In the genomic region with DNA sequence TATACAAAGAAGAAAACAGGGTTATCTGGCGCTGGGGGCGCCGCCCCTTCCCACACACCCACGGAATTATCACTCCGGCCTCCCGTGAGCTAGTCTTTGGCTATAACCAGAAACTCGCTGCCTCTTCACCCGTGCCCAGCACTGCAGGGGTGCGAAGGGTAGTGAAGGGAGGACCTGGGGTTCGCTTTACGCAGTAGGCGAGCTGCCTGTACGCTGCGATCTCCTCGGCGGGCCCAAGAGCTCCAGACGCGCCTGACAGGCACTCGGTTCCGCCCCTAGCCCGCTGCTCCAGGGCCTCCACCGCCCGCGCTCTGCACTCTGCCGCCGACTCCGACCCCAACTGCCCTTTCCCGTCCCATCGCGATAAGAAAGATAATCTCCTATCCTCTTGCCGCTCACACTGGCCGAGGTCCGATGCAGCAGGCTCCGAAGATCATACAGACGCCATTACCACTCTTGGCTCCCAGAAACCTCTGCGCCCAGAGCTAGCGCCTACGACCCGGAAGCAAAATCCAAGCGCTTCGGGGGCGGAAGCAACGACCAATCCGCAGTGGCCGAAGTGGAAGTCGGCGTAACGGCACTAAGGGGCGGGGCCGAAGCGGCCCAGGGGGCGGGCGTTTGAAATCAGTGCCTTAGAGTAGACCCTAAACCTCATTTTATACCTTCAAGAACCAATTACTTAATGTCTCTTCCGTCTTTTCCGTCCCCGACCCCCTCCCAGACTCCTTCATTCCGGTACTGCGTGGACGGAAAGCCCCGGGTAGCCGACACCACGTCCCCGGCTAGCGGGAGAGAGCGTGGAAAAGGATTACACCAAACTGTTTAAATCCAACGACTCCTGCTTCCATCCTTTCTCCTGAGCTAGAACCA, we compare ENCODE assay signal across 8 cellular contexts. TPM values are rescaled to one million over a fixed set of nuclear protein-coding genes. Genes with fewer than 3 reads are reported as not detected.
DNase-seq lines count a peak whose midpoint lies in the region; ATAC-seq, FAIRE-seq and TF ChIP-seq lines count a peak whose summit lies in the region.

A gene (minus strand): TSS at position 458 of the 870 bp plus-strand sequence. CDS start 1,371 bp downstream, outside the sequence.
A gene (plus strand): TSS at position 611 of the 870 bp plus-strand sequence. CDS start 23,664 bp downstream, outside the sequence.

- H3K79me1 ChIP-seq in H1 (ENCODE audit: low read depth, low read length), result no peaks in the 10 kb centered on the region; the same call in 1 of the 2 replicates

- peak within 1 kb of the TSS; percentile 80 for H3K27ac ChIP-seq in H1 (ENCODE audit: low read depth, low read length)

- H3K4me2 ChIP-seq in H1 (ENCODE audit: insufficient read depth in 1 of 2, low read depth in 2 of 2, low read length in 2 of 2), result peak within 1 kb of the TSS; percentile 62 to 65

- peak within 1 kb of the TSS; percentile 94 for H3K27ac Mint-ChIP-seq in memory B cell

- H2BK20ac ChIP-seq in H1 (ENCODE audit: low read length), result no peak within 1 kb of the TSS

- peaks cover 9 to 36% (median 17%) of the 10 kb centered on the region in 4 experiments for H3K36me3 ChIP-seq in H1 (ENCODE audit: control insufficient read depth in 2 of 4, insufficient read depth in 4 of 4, low read length in 3 of 4)

- CTCF ChIA-PET in H1 (lab: Charles Lee; ENCODE audit: partially characterized antibody), result interaction anchor here (0.6 to 1.6 kb wide), 6 partner anchors 9 to 350 kb away, joined by 3 to 4 read pairs (median 4); no protein-coding TSS in a partner anchor

- H3K4me3 ChIP-seq in H1 (ENCODE audit: extremely low read depth in 1 of 4, insufficient read depth in 2 of 4, low read depth in 3 of 4, low read length in 4 of 4), result peak within 1 kb of the TSS; percentile 72 to 99 (median 88)

- peak within 1 kb of the TSS; percentile 81; the same call in 1 of the 2 replicates for H3K18ac ChIP-seq in H1 (ENCODE audit: extremely low read depth, low read length)

- H3K23ac ChIP-seq in H1 (ENCODE audit: insufficient read length), result no peak within 1 kb of the TSS

- peak within 1 kb of the TSS; percentile 79 to 87 (median 84) for H3K9ac ChIP-seq in H1 (replicated peaks in 1 of 4; ENCODE audit: extremely low read depth in 1 of 4, low read depth in 3 of 4, low read length in 3 of 4)

- peaks cover 4% of the 10 kb centered on the region for H3K9me3 Mint-ChIP-seq in memory B cell

- H2AFZ ChIP-seq in H1 (ENCODE audit: low read length), result peak within 1 kb of the TSS; percentile 81

- no peak for TF ChIP-seq EP300 in H1 (IDR thresholded peaks at IDR 0.05; ENCODE audit: borderline replicate concordance in 1 of 2, low read depth in 2 of 2, low read length in 2 of 2)

- H2BK12ac ChIP-seq in H1 (ENCODE audit: low read depth, low read length), result no peak within 1 kb of the TSS

- no peak within 1 kb of the TSS for H3K4ac ChIP-seq in H1 (replicated peaks; ENCODE audit: insufficient read length, low read depth, low read length)

- WGBS in H1 (ENCODE audit: extremely low coverage in 1 of 2, insufficient coverage in 1 of 2, insufficient read length in 1 of 2, insufficient replicate concordance in 2 of 2, low coverage in 1 of 2, low lambda C conversion rate in 2 of 2, missing lambda C conversion rate in 1 of 2), 2 experiments, result 1% methylated on average over 57 of the region's 66 CpGs; no CpG with 5 or more reads in 1 of the 2 experiments

- no peak within 1 kb of the TSS for H2BK15ac ChIP-seq in H1 (ENCODE audit: low read length)

- H2BK120ac ChIP-seq in H1 (replicated peaks; ENCODE audit: low read depth, low read length), result no peak within 1 kb of the TSS

- H3K27me3 Mint-ChIP-seq in memory B cell, result no peaks in the 10 kb centered on the region

- DNase-seq in COR-L47 (lab: John Stamatoyannopoulos, UW) (peak; percentile 94), HT1080 (ENCODE audit: low read depth) (peak; percentile 91), NOMO-1 (lab: John Stamatoyannopoulos, UW; ENCODE audit: unreplicated experiment in 2 of 2) (peak; percentile 94 to 95), H1 (ENCODE audit: low read depth in 1 of 2, low spot score in 2 of 2) (peak; percentile 64 to 93), memory B cell (ENCODE audit: low spot score in 2 of 2) (peak; percentile 86 to 91)
- DNase-seq in activated CD8-positive, alpha-beta memory T cell treated with anti-CD3 and anti-CD28 coated beads for 48 hours (ENCODE audit: low read depth in 2 of 3, low spot score in 2 of 3), result peak; percentile 73 to 82 (median 80)
- peak; percentile 92 for DNase-seq in stimulated activated CD8-positive, alpha-beta memory T cell treated with anti-CD3 and anti-CD28 coated beads, Interleukin-12 subunit alpha, Interleukin-12 subunit beta, amount 100 ng/mL, for 1 hour (ENCODE audit: low read depth)

- TF ChIP-seq POLR2A in H1 (IDR thresholded peaks at IDR 0.05; ENCODE audit: control extremely low read depth in 1 of 2, low read depth in 2 of 2, low read length in 2 of 2), result peak; percentile 56 to 91

- H3K23me2 ChIP-seq in H1 (ENCODE audit: low read depth, low read length), result no peaks in the 10 kb centered on the region; the same call in 1 of the 2 replicates

- H3K4me1 ChIP-seq in H1 (replicated peaks in 1 of 4; ENCODE audit: control insufficient read depth in 3 of 4, insufficient read depth in 4 of 4, low read length in 3 of 4), result peaks cover 0 to 2% (median 0%) of the 10 kb centered on the region in 4 experiments; a peak in 2 of 7 replicates

- H3K79me2 ChIP-seq in H1 (ENCODE audit: control insufficient read depth in 1 of 2, insufficient read depth in 2 of 2, low read length in 2 of 2), result peaks cover 0 to 12% of the 10 kb centered on the region in 2 experiments; a peak in 2 of 4 replicates

- peak within 1 kb of the TSS; percentile 90 for H4K5ac ChIP-seq in H1 (ENCODE audit: insufficient read length, low read depth, low read length)

- H4K20me1 ChIP-seq in H1 (replicated peaks in 1 of 2; ENCODE audit: control insufficient read depth in 1 of 2, insufficient read depth in 2 of 2, low read length in 2 of 2), result no peaks in the 10 kb centered on the region

- TF ChIP-seq CTCF in H1 (IDR thresholded peaks at IDR 0.05; ENCODE audit: control extremely low read depth in 1 of 3, insufficient read depth in 1 of 3, low read depth in 1 of 3, low read length in 3 of 3), result no peak

- peaks cover 13% of the 10 kb centered on the region for H3K4me1 Mint-ChIP-seq in memory B cell

- 0 out of 4 replicates have a peak, but pooled peaks of 1 of the 2 experiments have one; percentile 0 for TF ChIP-seq RAD21 in H1 (IDR thresholded peaks at IDR 0.05 in 1 of 2, conservative IDR thresholded peaks at IDR 0.05 in 1 of 2; ENCODE audit: low read depth in 2 of 2, low read length in 2 of 2)

- H2BK5ac ChIP-seq in H1 (ENCODE audit: low read depth, low read length), result peak within 1 kb of the TSS; percentile 82

- peak within 1 kb of the TSS; percentile 99 for H4K8ac ChIP-seq in H1 (ENCODE audit: extremely low read depth, insufficient read depth, low read length)

- peak; percentile 36 for FAIRE-seq in H1 (lab: Jason Lieb, UNC)

- peak within 1 kb of the TSS; percentile 64 for H4K91ac ChIP-seq in H1 (replicated peaks; ENCODE audit: insufficient read length, low read length)

- H2AK5ac ChIP-seq in H1 (ENCODE audit: low read depth, low read length), result no peak within 1 kb of the TSS

- H3K56ac ChIP-seq in H1 (replicated peaks; ENCODE audit: insufficient read length, low read depth, low read length), result peak within 1 kb of the TSS; percentile 77

- peak within 1 kb of the TSS; percentile 95 for H3K4me3 Mint-ChIP-seq in memory B cell

- POLR2A ChIA-PET in H1 (lab: Charles Lee; ENCODE audit: partially characterized antibody), result interaction anchor here (1.0 to 1.9 kb wide), 4 partner anchors 9 to 94 kb away, joined by 3 to 9 read pairs (median 6); no protein-coding TSS in a partner anchor

- H3K14ac ChIP-seq in H1 (ENCODE audit: insufficient read length), result no peak within 1 kb of the TSS

- H3K36me3 Mint-ChIP-seq in memory B cell, result peaks cover 19% of the 10 kb centered on the region

- H3K27me3 ChIP-seq in H1 (replicated peaks in 1 of 4; ENCODE audit: control insufficient read depth in 3 of 4, extremely low read depth in 1 of 4, insufficient read depth in 3 of 4, low read length in 3 of 4), result no peaks in the 10 kb centered on the region

- no peaks in the 10 kb centered on the region for H3K9me3 ChIP-seq in H1 (ENCODE audit: insufficient read depth in 2 of 2, low read depth in 1 of 2, low read length in 1 of 2)

- peak; percentile 100 for ATAC-seq in GM21367 (IDR thresholded peaks at IDR 0.05; ENCODE audit: unreplicated experiment)
- peak; percentile 97 for ATAC-seq in memory B cell (ENCODE audit: low read depth)

TF ChIP-seq in H1, 55 proteins besides CTCF, POLR2A, EP300 and RAD21 (continues in another document):
- TF ChIP-seq SP2 (IDR thresholded peaks at IDR 0.05; ENCODE audit: low read length) (no peak), CREB1 (IDR thresholded peaks at IDR 0.05) (0 out of 2 replicates have a peak, but pooled peaks have one; percentile 47), CHD2 (IDR thresholded peaks at IDR 0.05; ENCODE audit: low read length) (peak; percentile 82), SUZ12 (IDR thresholded peaks at IDR 0.05; ENCODE audit: low read length) (no peak)

RNA-seq across cellular contexts. Expression of the first gene that starts in this region (rescaled TPM):
- 50.1 and 58.3 TPM in 2 replicates for total RNA-seq in HT1080 (2014; rRNA removed; shearing (Covaris generic))
- 35.1 and 39.5 TPM in 2 replicates for polyA plus RNA-seq in HT1080 (2015; cell fraction: cytosol; rRNA removed)
- polyA plus RNA-seq in HT1080 (2015; cell fraction: nucleus; rRNA removed), result 51.4 and 62.5 TPM in 2 replicates
- total RNA-seq in H1 (2021; fragmentation: NEBNext Ultra II Directional; extraction: Animal tissue kit (Norgen Biotek cat#: 25700)), result 59.4 and 63.2 TPM in 2 replicates
- 6.9 and 15.7 TPM in 2 replicates for polyA plus RNA-seq in H1 (2011; rRNA removed)
- 23.0 TPM for polyA plus RNA-seq in H1 (2011; cell fraction: cytosol; rRNA removed)
- 6.9 TPM for polyA plus RNA-seq in H1 (2011; cell fraction: nucleus; rRNA removed)
- 35.4 to 78.0 TPM (median 44.0 TPM) in 4 replicates for polyA plus RNA-seq in H1 (2012, experiment 1 of 2)
- polyA plus RNA-seq in H1 (2012, experiment 2 of 2), result 5.6 TPM
- polyA plus RNA-seq in H1 (2013, experiment 1 of 2), result 85.9 TPM
- polyA plus RNA-seq in H1 (2013, experiment 2 of 2), result 92.0 TPM
- 8.8 and 9.3 TPM in 2 replicates for polyA minus RNA-seq in H1 (2011; rRNA and poly(A)+ RNA removed)
- 10.9 TPM for polyA minus RNA-seq in H1 (2011; cell fraction: cytosol; rRNA and poly(A)+ RNA removed)
- 24.9 TPM for polyA minus RNA-seq in H1 (2011; cell fraction: nucleus; rRNA and poly(A)+ RNA removed)

RNA-seq across cellular contexts. Expression of the second gene that starts in this region (rescaled TPM):
- total RNA-seq in HT1080 (2014; rRNA removed; shearing (Covaris generic)), result 1.8 and 3.2 TPM in 2 replicates
- polyA plus RNA-seq in HT1080 (2015; cell fraction: cytosol; rRNA removed), result 2.8 and 2.9 TPM in 2 replicates
- polyA plus RNA-seq in HT1080 (2015; cell fraction: nucleus; rRNA removed), result 2.9 and 3.9 TPM in 2 replicates
- 1.4 and 1.5 TPM in 2 replicates for total RNA-seq in H1 (2021; fragmentation: NEBNext Ultra II Directional; extraction: Animal tissue kit (Norgen Biotek cat#: 25700))
- 4.5 and 4.8 TPM in 2 replicates for polyA plus RNA-seq in H1 (2011; rRNA removed)
- 3.2 TPM for polyA plus RNA-seq in H1 (2011; cell fraction: cytosol; rRNA removed)
- polyA plus RNA-seq in H1 (2011; cell fraction: nucleus; rRNA removed), result 3.2 TPM
- 1.7 to 2.2 TPM (median 1.9 TPM) in 4 replicates for polyA plus RNA-seq in H1 (2012, experiment 1 of 2)
- polyA plus RNA-seq in H1 (2012, experiment 2 of 2), result 0.89 TPM
- polyA plus RNA-seq in H1 (2013, experiment 1 of 2), result 1.1 TPM
- polyA plus RNA-seq in H1 (2013, experiment 2 of 2), result 1.1 TPM
- 3.7 and 4.1 TPM in 2 replicates for polyA minus RNA-seq in H1 (2011; rRNA and poly(A)+ RNA removed)
- 2.4 TPM for polyA minus RNA-seq in H1 (2011; cell fraction: cytosol; rRNA and poly(A)+ RNA removed)
- polyA minus RNA-seq in H1 (2011; cell fraction: nucleus; rRNA and poly(A)+ RNA removed), result 2.8 TPM

Comparison
In these comparisons a context has a peak if more than half of its experiments do, and no peak if none do; other contexts are left out.
1. Peak in every context shown above with its lines: DNase-seq, ATAC-seq, H3K4me3 ChIP-seq and H3K27ac ChIP-seq.